Comparison of ENCODE assay signal across 18 cellular contexts in the genomic region with DNA sequence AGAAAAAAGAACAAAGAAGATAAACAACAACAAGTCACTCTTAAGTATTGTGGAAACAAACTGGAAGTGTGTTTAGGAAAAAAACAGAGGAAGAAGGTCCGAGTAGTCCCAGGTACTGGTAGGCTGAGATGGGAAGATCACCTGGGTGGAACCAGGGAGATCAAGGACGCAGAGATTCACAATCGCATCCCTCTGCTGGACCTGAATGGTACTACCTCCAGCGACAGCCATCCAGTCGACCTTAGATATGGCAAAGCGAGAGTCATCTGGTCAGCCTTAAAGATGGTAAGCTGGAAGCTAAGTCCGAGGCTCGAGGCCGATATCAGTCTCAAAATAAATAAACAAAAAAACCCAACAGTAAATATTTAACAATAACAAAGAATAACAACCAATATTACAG. TPM values are rescaled to one million over a fixed set of nuclear protein-coding genes. Genes with fewer than 3 reads are reported as not detected.
DNase-seq lines count a peak whose midpoint lies in the region; ATAC-seq, FAIRE-seq and TF ChIP-seq lines count a peak whose summit lies in the region.
"Had no signal": no experiment of that assay in that cellular context is flagged by ENCODE, and none has a peak within 500 bp of the region (broad histone marks: within the 10 kb centered on the region; RNA-seq: fewer than 3 reads in every experiment).

No MANE protein-coding gene starts in this region.

- H3K9me3 ChIP-seq in PC-3 (ENCODE audit: low read length) (peaks cover 22% of the 10 kb centered on the region; the same call in 1 of the 2 replicates), pancreas (no peaks in the 10 kb centered on the region)

- H3K4me2 ChIP-seq in PC-3 (ENCODE audit: low read length) = no peak overlapping the region

- DNase-seq in NCI-H146 (lab: John Stamatoyannopoulos, UW) = peak; percentile 14
- DNase-seq in NCI-H146 treated with DMSO at 0.1 percent for 48 hours (lab: John Stamatoyannopoulos, UW; ENCODE audit: unreplicated experiment) = no peak
- DNase-seq in PC-3 = no peak
- no peak for DNase-seq in fibroblast of pulmonary artery (ENCODE audit: low read depth)
- DNase-seq in pancreas = no peak
- no peak for DNase-seq in CD14-positive monocyte (ENCODE audit: low spot score)
- DNase-seq: GOT3, immature natural killer cell, midbrain, NCI-H1092 treated with DMSO at 0.1 percent for 48 hours, SHP77, spleen had no signal

- H4K20me1 ChIP-seq in PC-3 (ENCODE audit: low read length) = no peaks in the 10 kb centered on the region

- no peak overlapping the region for H2AFZ ChIP-seq in PC-3 (ENCODE audit: low read length)

- POLR2A ChIA-PET in PC-3 (lab: Charles Lee; ENCODE audit: unreplicated experiment) = no interaction called here

- H3K4me3 ChIP-seq in PC-3 (ENCODE audit: low read length) (no peak overlapping the region), fibroblast of pulmonary artery (replicated peaks; ENCODE audit: low read depth, low read length) (no peak overlapping the region), pancreas (no peak overlapping the region)
- H3K4me3 ChIP-seq: coronary artery, spleen, thoracic aorta had no signal

- BruUV-seq in PC-3 (replicated peaks; lab: Mats Ljungman, UMichigan) = no TSS peak

- H3K27ac Mint-ChIP-seq in CD14-positive monocyte = no peak overlapping the region
- H3K27ac Mint-ChIP-seq: immature natural killer cell had no signal

- no peaks in the 10 kb centered on the region for H3K36me3 Mint-ChIP-seq in CD14-positive monocyte

- H3K4me1 ChIP-seq in PC-3 (ENCODE audit: insufficient read depth, low read length) (no peaks in the 10 kb centered on the region), pancreas (no peaks in the 10 kb centered on the region)
- H3K4me1 ChIP-seq: spleen had no signal

- H3K36me3 ChIP-seq in PC-3 (ENCODE audit: low read depth, low read length) = no peaks in the 10 kb centered on the region
- no peaks in the 10 kb centered on the region for H3K36me3 ChIP-seq in pancreas
- H3K36me3 ChIP-seq: spleen, thoracic aorta had no signal

- intact Hi-C loops in PC-3 (cut with micrococcal nuclease) = no loop called here
- intact Hi-C loops in pancreas (cut with DNase I) = no loop called here
- intact Hi-C loops in CD14-positive monocyte (cut with micrococcal nuclease) = no loop called here

- TF ChIP-seq CTCF in GM12874 (IDR thresholded peaks at IDR 0.05; ENCODE audit: insufficient read depth, low read depth, low read length) = peak; percentile 25; the same call in 1 of the 2 replicates
- 0 out of 2 replicates have a peak, but pooled peaks have one; percentile 9 for TF ChIP-seq CTCF in PC-3 (conservative IDR thresholded peaks at IDR 0.05; ENCODE audit: low read depth, low read length)
- peak; percentile 12 for TF ChIP-seq CTCF in fibroblast of pulmonary artery (IDR thresholded peaks at IDR 0.05; ENCODE audit: low read length, missing control alignments)
- no peak for TF ChIP-seq CTCF in pancreas (IDR thresholded peaks at IDR 0.05)
- no peak for TF ChIP-seq CTCF in CD14-positive monocyte (IDR thresholded peaks at IDR 0.05)

- no peaks in the 10 kb centered on the region for H3K79me2 ChIP-seq in PC-3 (ENCODE audit: low read length)

- no peak for FAIRE-seq in pancreas (lab: Jason Lieb, UNC)
- FAIRE-seq: A204.1, frontal cortex had no signal

- H3K4me3 Mint-ChIP-seq in CD14-positive monocyte = no peak overlapping the region
- H3K4me3 Mint-ChIP-seq: immature natural killer cell had no signal

- no peaks in the 10 kb centered on the region for H3K27me3 ChIP-seq in PC-3 (ENCODE audit: low read length)
- no peaks in the 10 kb centered on the region for H3K27me3 ChIP-seq in pancreas
- H3K27me3 ChIP-seq: spleen had no signal

- no peaks in the 10 kb centered on the region for H3F3A ChIP-seq in PC-3 (ENCODE audit: low read length, unreplicated experiment)

- H3K4me1 Mint-ChIP-seq in CD14-positive monocyte = no peaks in the 10 kb centered on the region
- H3K4me1 Mint-ChIP-seq: immature natural killer cell had no signal

- peaks cover 34 to 58% (median 53%) of the 10 kb centered on the region in 7 donors for H3K9me3 Mint-ChIP-seq in CD14-positive monocyte

- CTCF ChIA-PET in PC-3 (lab: Charles Lee) = no interaction called here

- H3K9ac ChIP-seq in PC-3 (ENCODE audit: low read length) = no peak overlapping the region

- WGBS in pancreas, 2 donors = 67 to 78% methylated on average over 9 of the region's 9 CpGs

- ATAC-seq in PC-3 = no peak
- no peak for ATAC-seq in pancreas
- ATAC-seq in GM18867 (IDR thresholded peaks at IDR 0.05; ENCODE audit: unreplicated experiment) = no peak

- no peak overlapping the region for H3K27ac ChIP-seq in PC-3 (ENCODE audit: low read length)
- H3K27ac ChIP-seq in pancreas = no peak overlapping the region
- H3K27ac ChIP-seq: coronary artery, spleen, thoracic aorta had no signal

- no peaks in the 10 kb centered on the region for H3K9me2 ChIP-seq in PC-3 (replicated peaks; ENCODE audit: low read length)

- no peaks in the 10 kb centered on the region for H3K27me3 Mint-ChIP-seq in CD14-positive monocyte (ENCODE audit: low read depth in 3 of 3)

RNA-seq across cellular contexts. Expression of a gene that starts 44.9 kb away (rescaled TPM):
- total RNA-seq in PC-3 (2014; rRNA removed) (18.7 and 22.2 TPM in 2 replicates), pancreas (10 to 100 TPM; 20.5 to 38.7 (median 32.8) TPM)
- polyA plus RNA-seq in pancreas (10 to 100 TPM in 1 of 2 donors, 1 to 10 TPM in 1; 8.5 to 10.7 TPM), CD14-positive monocyte (1 to 10 TPM; 3.5 to 5.5 TPM)

Comparison
In these comparisons a context has a peak if more than half of its experiments do, and no peak if none do; other contexts are left out.
1. CTCF ChIP-seq: peak in GM12874 (single experiment), PC-3 (single experiment) and fibroblast of pulmonary artery (single experiment); none in pancreas (0 of 4) and CD14-positive monocyte (single experiment).